Comparison of ENCODE assay signal across 8 cellular contexts in the genomic region with DNA sequence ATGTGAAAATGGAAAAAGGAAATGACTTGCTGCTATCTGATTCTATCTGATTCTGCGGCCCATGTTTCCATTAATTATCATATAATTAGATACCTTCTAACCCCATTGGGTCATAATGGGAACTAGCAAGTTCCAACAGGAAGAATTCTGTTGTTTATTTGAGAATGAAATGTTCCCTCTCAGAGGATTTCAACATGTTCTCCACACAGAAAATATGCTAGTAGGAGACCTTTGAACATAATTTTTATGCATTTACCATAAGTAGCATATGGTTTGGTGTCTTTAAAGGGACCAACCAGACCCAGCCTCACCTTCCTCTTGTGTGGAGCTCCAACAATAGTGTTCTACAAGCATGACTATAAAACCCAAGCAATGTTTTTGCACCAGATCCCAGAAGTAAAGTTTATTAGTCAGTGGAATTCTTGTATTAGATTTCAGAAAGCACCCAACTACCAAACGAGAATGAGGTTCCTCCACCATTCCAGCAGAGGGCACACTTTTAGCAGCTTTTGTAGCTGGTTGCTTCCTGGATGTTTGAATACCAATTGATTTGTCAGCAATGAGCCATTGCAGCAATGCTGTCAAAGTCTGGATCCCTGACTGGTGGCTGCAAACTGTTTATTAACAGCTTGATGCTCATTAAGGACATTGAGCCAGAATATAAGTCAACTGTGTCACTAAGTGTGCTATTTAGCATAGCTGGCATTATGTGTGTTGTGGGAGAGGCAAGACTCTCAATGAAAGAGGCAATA.
A peak's percentile ranks its signal among the peaks of the same experiment; 100 is the strongest.
DNase-seq lines count a peak whose midpoint lies in the region; ATAC-seq, FAIRE-seq and TF ChIP-seq lines count a peak whose summit lies in the region.

No MANE protein-coding gene starts in this region.

- intact Hi-C loops in CD4-positive, alpha-beta T cell (cut with DNase I, micrococcal nuclease): no loop called here

- TF ChIP-seq CTCF in CD4-positive, alpha-beta T cell (IDR thresholded peaks at IDR 0.05): peak; percentile 38
- peak; percentile 79 for TF ChIP-seq CTCF in WTC11 (IDR thresholded peaks at IDR 0.05)

- no peaks in the 10 kb centered on the region for H3K9me3 ChIP-seq in CD4-positive, alpha-beta T cell (ENCODE audit: control insufficient read depth, low read length)

- CTCF ChIA-PET in CD4-positive, alpha-beta T cell (lab: Charles Lee): interaction anchor here (1.1 kb wide), 1 partner anchor 16 kb away, joined by 3 read pairs; no protein-coding TSS in a partner anchor
- CTCF ChIA-PET in WTC11 (lab: Charles Lee): interaction anchor here (0.6 to 3.3 kb wide), 25 partner anchors 8 to 314 kb away, joined by 3 to 47 read pairs (median 3); no protein-coding TSS in a partner anchor

- H3K4me3 Mint-ChIP-seq in CD4-positive, alpha-beta T cell: no peak overlapping the region
- no peak overlapping the region for H3K4me3 Mint-ChIP-seq in WTC11

- H3K27me3 Mint-ChIP-seq in CD4-positive, alpha-beta T cell: peaks cover 7% of the 10 kb centered on the region
- H3K27me3 Mint-ChIP-seq in WTC11 (ENCODE audit: low read depth): no peaks in the 10 kb centered on the region

- H3K4me3 ChIP-seq in skeletal muscle cell (ENCODE audit: low read depth, low read length): no peak overlapping the region

- no peaks in the 10 kb centered on the region for H3K4me1 Mint-ChIP-seq in CD4-positive, alpha-beta T cell (ENCODE audit: low read depth)
- H3K4me1 Mint-ChIP-seq in WTC11: peaks cover 37% of the 10 kb centered on the region

- ATAC-seq in CD4-positive, alpha-beta T cell (ENCODE audit: poor library complexity): no peak
- ATAC-seq in GM18517 (IDR thresholded peaks at IDR 0.05; ENCODE audit: unreplicated experiment) (peak; percentile 84), HG02884 (IDR thresholded peaks at IDR 0.05; ENCODE audit: unreplicated experiment) (peak; percentile 90), WTC11 (peak; percentile 85)

- peaks cover 3% of the 10 kb centered on the region for H3K27me3 ChIP-seq in CD4-positive, alpha-beta T cell (ENCODE audit: control insufficient read depth, insufficient read depth, low read length)

- FAIRE-seq in frontal cortex (lab: Jason Lieb, UNC): no peak

- no peak overlapping the region for H3K27ac Mint-ChIP-seq in CD4-positive, alpha-beta T cell
- H3K27ac Mint-ChIP-seq in WTC11: no peak overlapping the region; the same call in 1 of the 2 replicates

- peaks cover 4% of the 10 kb centered on the region for H3K9me3 Mint-ChIP-seq in CD4-positive, alpha-beta T cell
- H3K9me3 Mint-ChIP-seq in WTC11: peaks cover 16% of the 10 kb centered on the region

- H3K36me3 Mint-ChIP-seq in CD4-positive, alpha-beta T cell (ENCODE audit: low read depth): no peaks in the 10 kb centered on the region
- H3K36me3 Mint-ChIP-seq in WTC11: peaks cover 16% of the 10 kb centered on the region

- POLR2A ChIA-PET in CD4-positive, alpha-beta T cell (lab: Charles Lee): no interaction called here
- POLR2A ChIA-PET in WTC11 (lab: Charles Lee): no interaction called here

- H3K27ac ChIP-seq in CD4-positive, alpha-beta T cell (ENCODE audit: low read depth, low read length): no peak overlapping the region

- peak in 2 of 10 experiments; percentile 1 to 2 for DNase-seq in CD4-positive, alpha-beta T cell
- peak; percentile 63 for DNase-seq in NCI-H146 (lab: John Stamatoyannopoulos, UW)
- peak; percentile 45 for DNase-seq in WTC11 (ENCODE audit: low spot score)
- DNase-seq in fibroblast of the conjunctiva (ENCODE audit: low read depth): peak; percentile 68
- peak; percentile 51 for DNase-seq in skeletal muscle cell (ENCODE audit: low read depth)
- no peak for DNase-seq in frontal cortex (ENCODE audit: low spot score in 2 of 2)

TF ChIP-seq in WTC11, 78 proteins besides CTCF, POLR2A, EP300 and RAD21:
- TF ChIP-seq TEAD1 (CRISPR knock-in tag; IDR thresholded peaks at IDR 0.05) (peak; percentile 26; the same call in 1 of the 2 replicates), GABPB1 (CRISPR knock-in tag; IDR thresholded peaks at IDR 0.05) (no peak)

Comparison
In these comparisons a context has a peak if more than half of its experiments do, and no peak if none do; other contexts are left out.
1. DNase-seq: peak in NCI-H146 (single experiment), WTC11 (single experiment), fibroblast of the conjunctiva (single experiment) and skeletal muscle cell (single experiment); none in frontal cortex (0 of 2).